36 cellular contexts compared by ENCODE assay signal in genomic region chr6:64904616-64905015, GRCh38.
"Had no signal": no experiment of that assay in that cellular context is flagged by ENCODE, and none has a peak within 500 bp of the region (broad histone marks: within the 10 kb centered on the region; RNA-seq: fewer than 3 reads in every experiment).

No MANE protein-coding gene starts in this region.

- H3K27me3 Mint-ChIP-seq: activated B cell treated with CpG ODN at 0.5 μM for 24 hours; activated CD8-positive, alpha-beta T cell treated with anti-CD3 and anti-CD28 coated beads for 36 hours; activated naive CD4-positive, alpha-beta T cell treated with anti-CD3 and anti-CD28 coated beads, Interleukin-2, amount 50 U/mL, for 24 hours; activated naive CD8-positive, alpha-beta T cell treated with anti-CD3 and anti-CD28 coated beads for 36 hours; activated naive CD8-positive, alpha-beta T cell treated with anti-CD3 and anti-CD28 coated beads, Interleukin-2, amount 50 U/mL, for 24 hours; activated T-helper 17 cell treated with anti-CD3 and anti-CD28 coated beads, Interleukin-2, amount 50 U/mL, for 72 hours; dendritic cell treated with granulocyte-macrophage colony-stimulating factor and Interleukin-4, amounts not matched to agents 40 ng/mL and 50 ng/mL, for 4 days; effector memory CD8-positive, alpha-beta T cell; T-cell had no signal

- H3K9me3 ChIP-seq: adrenal gland, body of pancreas, breast epithelium, gastroesophageal sphincter had no signal

- H3K36me3 ChIP-seq: adrenal gland, breast epithelium, cardiac muscle cell, esophagus squamous epithelium, gastroesophageal sphincter, WERI-Rb-1 had no signal

- H3K4me1 ChIP-seq: adrenal gland, body of pancreas, breast epithelium, esophagus squamous epithelium, gastroesophageal sphincter had no signal

- DNase-seq: activated B cell treated with CpG ODN at 0.5 μM for 24 hours; activated CD4-positive, alpha-beta T cell treated with anti-CD3 and anti-CD28 coated beads for 48 hours; activated CD4-positive, alpha-beta T cell treated with anti-CD3 and anti-CD28 coated beads, Interleukin-2, amount 50 U/mL, for 1 hour; activated CD4-positive, alpha-beta T cell treated with anti-CD3 and anti-CD28 coated beads, Interleukin-2, amount 50 U/mL, for 48 hours; activated CD8-positive, alpha-beta memory T cell treated with anti-CD3 and anti-CD28 coated beads for 24 hours; activated CD8-positive, alpha-beta T cell treated with anti-CD3 and anti-CD28 coated beads for 36 hours; activated effector memory CD4-positive, alpha-beta T cell treated with Interleukin-2 at 50 U/mL for 16 hours; activated naive CD4-positive, alpha-beta T cell treated with anti-CD3 and anti-CD28 coated beads for 36 hours; activated naive CD8-positive, alpha-beta T cell treated with anti-CD3 and anti-CD28 coated beads for 36 hours; activated naive CD8-positive, alpha-beta T cell treated with anti-CD3 and anti-CD28 coated beads, Interleukin-2, amount 50 U/mL, for 24 hours; activated T-cell treated with anti-CD3 and anti-CD28 coated beads, Interleukin-2, amount 50 U/mL, for 4 hours; adrenal gland; amygdala; aorta; body of pancreas; central memory CD4-positive, alpha-beta T cell; cerebellar nuclear complex; effector CD4-positive, alpha-beta T cell; effector memory CD8-positive, alpha-beta T cell; esophagus squamous epithelium; foreskin melanocyte; SW 1271; T-cell; T1000; WERI-Rb-1 had no signal

- H3K27ac Mint-ChIP-seq: activated B cell treated with CpG ODN at 0.5 μM for 24 hours; activated CD8-positive, alpha-beta T cell treated with anti-CD3 and anti-CD28 coated beads for 36 hours; activated naive CD4-positive, alpha-beta T cell treated with anti-CD3 and anti-CD28 coated beads for 36 hours; activated naive CD4-positive, alpha-beta T cell treated with anti-CD3 and anti-CD28 coated beads, Interleukin-2, amount 50 U/mL, for 24 hours; activated naive CD8-positive, alpha-beta T cell treated with anti-CD3 and anti-CD28 coated beads for 36 hours; activated naive CD8-positive, alpha-beta T cell treated with anti-CD3 and anti-CD28 coated beads, Interleukin-2, amount 50 U/mL, for 24 hours; activated T-helper 17 cell treated with anti-CD3 and anti-CD28 coated beads, Interleukin-2, amount 50 U/mL, for 72 hours; dendritic cell treated with granulocyte-macrophage colony-stimulating factor and Interleukin-4, amounts not matched to agents 40 ng/mL and 50 ng/mL, for 4 days; effector memory CD8-positive, alpha-beta T cell; T-cell; T-helper 1 cell treated with Interleukin-12 subunit alpha and Interleukin-12 subunit beta and Interleukin-4 antibody, amounts not matched to agents 30 μg/mL and 1 μg/mL, for 36 hours; T-helper 2 cell treated with Interferon-gamma antibody and Interleukin-4, amounts not matched to agents 5 μg/mL and 100 μg/mL, for 36 hours had no signal

- H3K4me3 Mint-ChIP-seq: activated B cell treated with CpG ODN at 0.5 μM for 24 hours; activated CD8-positive, alpha-beta T cell treated with anti-CD3 and anti-CD28 coated beads for 36 hours; activated naive CD4-positive, alpha-beta T cell treated with anti-CD3 and anti-CD28 coated beads for 36 hours; activated naive CD4-positive, alpha-beta T cell treated with anti-CD3 and anti-CD28 coated beads, Interleukin-2, amount 50 U/mL, for 24 hours; activated naive CD8-positive, alpha-beta T cell treated with anti-CD3 and anti-CD28 coated beads for 36 hours; activated naive CD8-positive, alpha-beta T cell treated with anti-CD3 and anti-CD28 coated beads, Interleukin-2, amount 50 U/mL, for 24 hours; activated T-cell treated with anti-CD3 and anti-CD28 coated beads, Interleukin-2, amount 50 U/mL, for 4 hours; activated T-helper 17 cell treated with anti-CD3 and anti-CD28 coated beads, Interleukin-2, amount 50 U/mL, for 72 hours; dendritic cell treated with granulocyte-macrophage colony-stimulating factor and Interleukin-4, amounts not matched to agents 40 ng/mL and 50 ng/mL, for 4 days; effector memory CD8-positive, alpha-beta T cell; T-cell; T-helper 1 cell treated with Interleukin-12 subunit alpha and Interleukin-12 subunit beta and Interleukin-4 antibody, amounts not matched to agents 30 μg/mL and 1 μg/mL, for 36 hours; T-helper 2 cell treated with Interferon-gamma antibody and Interleukin-4, amounts not matched to agents 5 μg/mL and 100 μg/mL, for 36 hours had no signal

- H3K36me3 Mint-ChIP-seq: activated naive CD4-positive, alpha-beta T cell treated with anti-CD3 and anti-CD28 coated beads, Interleukin-2, amount 50 U/mL, for 24 hours; activated naive CD8-positive, alpha-beta T cell treated with anti-CD3 and anti-CD28 coated beads for 36 hours; T-cell had no signal

- H3K4me1 Mint-ChIP-seq: activated B cell treated with CpG ODN at 0.5 μM for 24 hours; activated naive CD4-positive, alpha-beta T cell treated with anti-CD3 and anti-CD28 coated beads, Interleukin-2, amount 50 U/mL, for 24 hours; activated naive CD8-positive, alpha-beta T cell treated with anti-CD3 and anti-CD28 coated beads for 36 hours; activated naive CD8-positive, alpha-beta T cell treated with anti-CD3 and anti-CD28 coated beads, Interleukin-2, amount 50 U/mL, for 24 hours; activated T-helper 17 cell treated with anti-CD3 and anti-CD28 coated beads, Interleukin-2, amount 50 U/mL, for 72 hours; T-cell had no signal

- ATAC-seq: activated CD4-positive, CD25-positive, alpha-beta regulatory T cell treated with anti-CD3 and anti-CD28 coated beads, Interleukin-2, amount 50 U/mL, for 24 hours; activated CD8-positive, alpha-beta T cell treated with anti-CD3 and anti-CD28 coated beads for 36 hours; activated naive CD8-positive, alpha-beta T cell treated with anti-CD3 and anti-CD28 coated beads, Interleukin-2, amount 50 U/mL, for 24 hours; activated T-cell treated with anti-CD3 and anti-CD28 coated beads, Interleukin-2, amount 50 U/mL, for 4 hours; activated T-helper 17 cell treated with anti-CD3 and anti-CD28 coated beads, Interleukin-2, amount 50 U/mL, for 72 hours; body of pancreas; effector memory CD8-positive, alpha-beta T cell; gastroesophageal sphincter; T-cell had no signal

- H3K27me3 ChIP-seq: adrenal gland, body of pancreas, breast epithelium, cardiac muscle cell, esophagus squamous epithelium, gastroesophageal sphincter had no signal

- H3K4me3 ChIP-seq: adrenal gland, body of pancreas, breast epithelium, cardiac muscle cell, coronary artery, esophagus squamous epithelium, gastroesophageal sphincter had no signal

- H3K27ac ChIP-seq: adrenal gland, body of pancreas, breast epithelium, cardiac muscle cell, coronary artery, epithelial cell of prostate, esophagus squamous epithelium, gastroesophageal sphincter, WERI-Rb-1 had no signal
